In the genomic region with DNA sequence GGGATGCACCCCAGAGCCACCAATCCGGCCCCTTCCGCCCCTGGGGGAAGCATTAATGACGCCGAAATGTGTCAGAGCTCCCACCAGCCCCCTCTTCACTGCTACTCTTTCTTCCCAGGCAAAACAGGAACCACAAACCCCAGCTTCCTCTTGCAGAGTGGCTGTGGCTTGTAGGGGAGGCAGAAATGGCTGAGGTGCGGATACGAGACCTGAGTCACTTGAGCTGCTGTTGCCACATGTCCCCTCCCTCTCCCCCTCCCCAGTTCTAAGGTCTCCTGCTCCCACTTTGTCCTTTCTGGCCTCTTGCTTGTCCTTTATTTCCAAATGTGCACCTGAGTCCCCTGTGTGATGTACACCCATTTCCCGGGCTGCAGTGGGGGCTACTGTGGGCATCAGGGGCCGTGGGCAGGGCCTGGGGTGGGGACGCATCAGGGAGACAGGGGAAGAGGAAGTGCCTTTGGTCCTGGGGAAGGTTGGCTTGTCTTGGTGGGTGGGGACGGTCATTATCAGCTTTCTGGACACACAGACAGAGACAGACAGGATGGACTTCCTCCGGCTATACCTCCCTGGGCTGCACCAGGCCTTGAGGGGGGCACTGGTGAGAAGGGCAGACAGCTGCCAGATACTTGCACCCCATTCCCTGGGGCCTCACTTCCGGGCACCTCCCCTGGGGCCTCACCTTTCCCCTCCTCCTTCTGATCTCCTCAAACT, we compare ENCODE assay signal across 8 cellular contexts. TPM values are rescaled to one million over a fixed set of nuclear protein-coding genes. Genes with fewer than 3 reads are reported as not detected.
DNase-seq lines count a peak whose midpoint lies in the region; ATAC-seq lines count a peak whose summit lies in the region.

A gene with protein sequence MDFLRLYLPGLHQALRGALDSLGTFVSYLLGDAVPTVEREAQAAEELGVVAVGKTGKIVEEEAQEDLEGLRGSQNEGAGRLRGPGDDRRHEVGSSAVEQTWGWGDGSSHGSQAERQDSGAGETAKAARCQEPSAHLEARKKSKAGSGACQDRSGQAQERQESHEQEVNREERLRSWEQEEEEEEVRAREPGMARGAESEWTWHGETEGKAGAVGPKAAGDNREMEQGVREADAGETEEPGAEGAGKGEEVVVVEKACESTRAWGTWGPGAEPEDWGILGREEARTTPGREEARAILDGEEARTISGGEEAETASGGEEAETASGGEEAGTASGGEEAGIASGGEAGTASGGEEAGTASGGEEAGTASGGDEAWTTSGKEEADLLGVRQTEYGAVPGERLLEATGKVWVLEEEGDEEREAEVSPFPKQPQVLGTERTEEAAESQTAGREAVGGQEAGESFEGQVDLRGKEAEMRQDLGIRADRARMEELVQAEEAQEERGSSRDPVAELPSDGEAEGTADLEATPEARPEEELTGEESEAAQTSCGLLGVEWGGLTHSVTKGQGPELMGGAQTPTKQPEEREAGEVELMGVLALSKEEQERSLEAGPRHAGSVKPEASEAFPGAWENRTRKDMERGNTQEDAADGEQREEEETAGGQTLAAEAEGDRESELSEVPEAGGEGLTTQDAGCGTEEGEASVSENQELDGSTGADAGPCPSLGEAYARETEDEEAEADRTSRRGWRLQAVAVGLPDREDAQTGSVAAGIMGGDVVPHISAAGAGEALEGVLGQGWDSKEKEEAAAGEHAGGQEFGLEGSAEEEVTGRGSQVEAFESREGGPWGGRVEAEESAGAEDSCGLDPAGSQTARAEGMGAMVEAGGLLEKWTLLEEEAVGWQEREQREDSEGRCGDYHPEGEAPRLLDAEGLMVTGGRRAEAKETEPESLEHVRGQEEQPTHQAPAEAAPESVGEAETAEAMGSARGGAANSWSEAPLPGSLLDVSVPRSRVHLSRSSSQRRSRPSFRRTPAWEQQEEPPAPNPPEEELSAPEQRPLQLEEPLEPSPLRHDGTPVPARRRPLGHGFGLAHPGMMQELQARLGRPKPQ (plus strand): TSS at position 503 of the 711 bp plus-strand sequence. CDS start 39 bp downstream, at position 542.

- no peaks in the 10 kb centered on the region for H3K9me3 ChIP-seq in CD4-positive, CD25-positive, alpha-beta regulatory T cell (ENCODE audit: control insufficient read depth in 2 of 2, low read length in 2 of 2)

- intact Hi-C loops in activated T-helper 2 cell treated with anti-CD3 and anti-CD28 coated beads, Interferon-gamma antibody, Interleukin-2, Interleukin-4, amounts not matched to agents 10 μg/mL and 5 μg/mL and 100 μg/mL, durations not matched to agents 14 hours and 24 hours and 36 hours (cut with micrococcal nuclease) = loop anchor here (1.0 kb wide), 1 partner anchor 352 kb away; a partner anchor contains a TSS

- peak within 1 kb of the TSS; percentile 99 to 100 (median 99) for H3K27ac Mint-ChIP-seq in CD4-positive, CD25-positive, alpha-beta regulatory T cell
- peak within 1 kb of the TSS; percentile 99 for H3K27ac Mint-ChIP-seq in activated T-helper 2 cell treated with anti-CD3 and anti-CD28 coated beads, Interferon-gamma antibody, Interleukin-2, Interleukin-4, amounts not matched to agents 10 μg/mL and 5 μg/mL and 100 μg/mL, durations not matched to agents 14 hours and 24 hours and 36 hours

- peaks cover 9% of the 10 kb centered on the region for H3K36me3 Mint-ChIP-seq in CD4-positive, CD25-positive, alpha-beta regulatory T cell
- peaks cover 29% of the 10 kb centered on the region for H3K36me3 Mint-ChIP-seq in activated T-helper 2 cell treated with anti-CD3 and anti-CD28 coated beads, Interferon-gamma antibody, Interleukin-2, Interleukin-4, amounts not matched to agents 10 μg/mL and 5 μg/mL and 100 μg/mL, durations not matched to agents 14 hours and 24 hours and 36 hours (ENCODE audit: low read depth)

- peak; percentile 82 to 84 for ATAC-seq in CD4-positive, CD25-positive, alpha-beta regulatory T cell (ENCODE audit: low read depth in 2 of 2)
- peak; percentile 41 for ATAC-seq in GM21717 (IDR thresholded peaks at IDR 0.05; ENCODE audit: unreplicated experiment)

- H3K9me3 Mint-ChIP-seq in CD4-positive, CD25-positive, alpha-beta regulatory T cell = no peaks in the 10 kb centered on the region
- H3K9me3 Mint-ChIP-seq in activated T-helper 2 cell treated with anti-CD3 and anti-CD28 coated beads, Interferon-gamma antibody, Interleukin-2, Interleukin-4, amounts not matched to agents 10 μg/mL and 5 μg/mL and 100 μg/mL, durations not matched to agents 14 hours and 24 hours and 36 hours = no peaks in the 10 kb centered on the region

- peak within 1 kb of the TSS; percentile 86 to 98 (median 90) for H3K4me3 Mint-ChIP-seq in CD4-positive, CD25-positive, alpha-beta regulatory T cell
- H3K4me3 Mint-ChIP-seq in activated T-helper 2 cell treated with anti-CD3 and anti-CD28 coated beads, Interferon-gamma antibody, Interleukin-2, Interleukin-4, amounts not matched to agents 10 μg/mL and 5 μg/mL and 100 μg/mL, durations not matched to agents 14 hours and 24 hours and 36 hours (ENCODE audit: low read depth) = peak within 1 kb of the TSS; percentile 76

- H3K4me1 ChIP-seq in CD4-positive, CD25-positive, alpha-beta regulatory T cell (ENCODE audit: control insufficient read depth, insufficient read depth, low read length, poor library complexity, severe bottlenecking) = peaks cover 64% of the 10 kb centered on the region

- no peaks in the 10 kb centered on the region for H3K27me3 Mint-ChIP-seq in CD4-positive, CD25-positive, alpha-beta regulatory T cell
- H3K27me3 Mint-ChIP-seq in activated T-helper 2 cell treated with anti-CD3 and anti-CD28 coated beads, Interferon-gamma antibody, Interleukin-2, Interleukin-4, amounts not matched to agents 10 μg/mL and 5 μg/mL and 100 μg/mL, durations not matched to agents 14 hours and 24 hours and 36 hours (ENCODE audit: low read depth) = no peaks in the 10 kb centered on the region

- H3K27ac ChIP-seq in CD4-positive, CD25-positive, alpha-beta regulatory T cell (ENCODE audit: insufficient read depth, low read length, poor library complexity, severe bottlenecking) = peak within 1 kb of the TSS; percentile 98

- DNase-seq in CD4-positive, CD25-positive, alpha-beta regulatory T cell = peak; percentile 80 to 96 (median 90)
- DNase-seq in OCI-M2 (lab: John Stamatoyannopoulos, UW; ENCODE audit: unreplicated experiment) (peak; percentile 57), medulla oblongata (ENCODE audit: extremely low spot score) (peak; percentile 79), NCI-H187 (lab: John Stamatoyannopoulos, UW) (no peak), cerebellum (ENCODE audit: low spot score) (no peak)
- DNase-seq in activated T-helper 2 cell treated with anti-CD3 and anti-CD28 coated beads, Interferon-gamma antibody, Interleukin-2, Interleukin-4, amounts not matched to agents 10 μg/mL and 5 μg/mL and 100 μg/mL, durations not matched to agents 14 hours and 24 hours and 36 hours (ENCODE audit: low spot score) = peak; percentile 87
- DNase-seq in stimulated activated CD8-positive, alpha-beta memory T cell treated with anti-CD3 and anti-CD28 coated beads, Interleukin-7, amount 100 ng/mL, for 48 hours (ENCODE audit: extremely low read depth in 1 of 2, low read depth in 1 of 2) = peak; percentile 75 to 88

- H3K27me3 ChIP-seq in CD4-positive, CD25-positive, alpha-beta regulatory T cell (ENCODE audit: control insufficient read depth, insufficient read depth, low read length) = no peaks in the 10 kb centered on the region

- H3K36me3 ChIP-seq in CD4-positive, CD25-positive, alpha-beta regulatory T cell (ENCODE audit: control insufficient read depth, insufficient read depth, low read length) = peaks cover under 1% of the 10 kb centered on the region

- H3K4me1 Mint-ChIP-seq in CD4-positive, CD25-positive, alpha-beta regulatory T cell = peaks cover 0 to 72% (median 31%) of the 10 kb centered on the region in 4 donors
- peaks cover 39% of the 10 kb centered on the region for H3K4me1 Mint-ChIP-seq in activated T-helper 2 cell treated with anti-CD3 and anti-CD28 coated beads, Interferon-gamma antibody, Interleukin-2, Interleukin-4, amounts not matched to agents 10 μg/mL and 5 μg/mL and 100 μg/mL, durations not matched to agents 14 hours and 24 hours and 36 hours (ENCODE audit: low read depth)

- H3K4me3 ChIP-seq in CD4-positive, CD25-positive, alpha-beta regulatory T cell (ENCODE audit: low read depth, low read length) = peak within 1 kb of the TSS; percentile 89

RNA-seq across cellular contexts. Expression of the gene that starts here (rescaled TPM):
- total RNA-seq in CD4-positive, CD25-positive, alpha-beta regulatory T cell = 6.8 TPM
- polyA plus RNA-seq in CD4-positive, CD25-positive, alpha-beta regulatory T cell = under 1 TPM; 0.11 to 0.72 (median 0.21) TPM
- 7.7 and 7.8 TPM in 2 replicates for total RNA-seq in activated T-helper 2 cell treated with anti-CD3 and anti-CD28 coated beads, Interferon-gamma antibody, Interleukin-2, Interleukin-4, amounts not matched to agents 10 μg/mL and 5 μg/mL and 100 μg/mL, durations not matched to agents 14 hours and 24 hours and 36 hours
- 0.09 TPM for total RNA-seq in cerebellum

Comparison
In these comparisons a context has a peak if more than half of its experiments do, and no peak if none do; other contexts are left out.
1. DNase-seq: peak in CD4-positive, CD25-positive, alpha-beta regulatory T cell (3 of 3), OCI-M2 (single experiment), activated T-helper 2 cell treated with anti-CD3 and anti-CD28 coated beads, Interferon-gamma antibody, Interleukin-2, Interleukin-4, amounts not matched to agents 10 μg/mL and 5 μg/mL and 100 μg/mL, durations not matched to agents 14 hours and 24 hours and 36 hours (single experiment), medulla oblongata (single experiment) and stimulated activated CD8-positive, alpha-beta memory T cell treated with anti-CD3 and anti-CD28 coated beads, Interleukin-7, amount 100 ng/mL, for 48 hours (2 of 2); none in NCI-H187 (0 of 2) and cerebellum (single experiment).